In the genomic region with DNA sequence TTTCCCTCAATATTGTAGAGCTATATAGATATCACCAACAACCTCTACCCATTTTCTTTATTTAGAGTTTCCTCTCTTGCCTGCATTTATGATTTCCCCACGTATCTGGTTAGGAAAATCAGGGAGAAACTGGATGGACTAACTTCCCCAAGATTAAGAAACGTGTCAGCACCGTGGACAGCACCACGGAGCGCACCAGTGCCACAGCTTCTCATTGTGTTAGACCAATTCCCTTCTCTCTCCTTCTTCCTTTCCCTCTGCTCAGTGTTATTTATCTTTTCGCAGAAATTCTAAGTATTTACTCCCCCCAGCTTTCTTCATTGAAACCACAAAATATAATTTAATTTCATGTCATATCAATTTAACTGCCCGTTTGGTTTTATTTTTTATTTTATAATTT, we compare ENCODE assay signal across 8 cellular contexts.
A peak's percentile ranks its signal among the peaks of the same experiment; 100 is the strongest.
DNase-seq lines count a peak whose midpoint lies in the region; ATAC-seq, FAIRE-seq and TF ChIP-seq lines count a peak whose summit lies in the region.

No MANE protein-coding gene starts in this region.

- H3K27ac Mint-ChIP-seq in glutamatergic neuron (ENCODE audit: unreplicated experiment) = no peak overlapping the region

- TF ChIP-seq CTCF in cardiac fibroblast (IDR thresholded peaks at IDR 0.05; ENCODE audit: low read depth, low read length) = no peak
- TF ChIP-seq CTCF in glutamatergic neuron (IDR thresholded peaks at IDR 0.05; ENCODE audit: partially characterized antibody, unreplicated experiment) = no peak

- H3K4me3 Mint-ChIP-seq in glutamatergic neuron (ENCODE audit: unreplicated experiment) = no peak overlapping the region

- peak; percentile 8 for DNase-seq in COLO829 (ENCODE audit: low spot score)
- peak; percentile 43 for DNase-seq in KBM-7
- DNase-seq in cardiac fibroblast (ENCODE audit: low read depth in 2 of 2) = peak; percentile 76 to 77
- DNase-seq in left lobe of liver (ENCODE audit: low spot score) = no peak
- no peak for DNase-seq in NCI-H1694 (lab: John Stamatoyannopoulos, UW)
- DNase-seq in glutamatergic neuron = no peak
- DNase-seq in GM12891 (ENCODE audit: insufficient read length, low spot score) = no peak

- H3K36me3 Mint-ChIP-seq in glutamatergic neuron (ENCODE audit: unreplicated experiment) = no peaks in the 10 kb centered on the region

- ATAC-seq in left lobe of liver (peak; percentile 70), HG02884 (IDR thresholded peaks at IDR 0.05; ENCODE audit: unreplicated experiment) (no peak)

- in situ Hi-C loops in KBM-7 (cut with MboI; ENCODE audit: low pct_unique_long_range_greater_than_20kb, low sequenced_read_pairs) = no loop called here

- H3K9me3 Mint-ChIP-seq in glutamatergic neuron (ENCODE audit: unreplicated experiment) = peaks cover 2% of the 10 kb centered on the region

- H3K4me3 ChIP-seq in cardiac fibroblast (replicated peaks in 1 of 2; ENCODE audit: low read depth in 2 of 2, low read length in 2 of 2) = no peak overlapping the region

- no peak for TF ChIP-seq POLR2A in GM12891 (IDR thresholded peaks at IDR 0.05; ENCODE audit: low read depth, low read length)

- no peaks in the 10 kb centered on the region for H3K4me1 Mint-ChIP-seq in glutamatergic neuron (ENCODE audit: low read depth, unreplicated experiment)

- FAIRE-seq in GM12891 (lab: Jason Lieb, UNC) = no peak

- H3K27me3 Mint-ChIP-seq in glutamatergic neuron (ENCODE audit: unreplicated experiment) = no peaks in the 10 kb centered on the region

TF ChIP-seq in GM12891, 5 proteins besides CTCF, POLR2A, EP300 and RAD21:
- TF ChIP-seq PAX5 (IDR thresholded peaks at IDR 0.05; ENCODE audit: insufficient read depth, low read length, severe bottlenecking) (no peak), SPI1 (IDR thresholded peaks at IDR 0.05; ENCODE audit: low read depth, low read length) (no peak), TAF1 (IDR thresholded peaks at IDR 0.05; ENCODE audit: low read depth, low read length) (no peak), POU2F2 (IDR thresholded peaks at IDR 0.05; ENCODE audit: low read depth, low read length) (no peak), POLR2AphosphoS5 (IDR thresholded peaks at IDR 0.05; ENCODE audit: low read depth, low read length) (no peak)

Comparison
In these comparisons a context has a peak if more than half of its experiments do, and no peak if none do; other contexts are left out.
1. DNase-seq: peak in COLO829 (single experiment), KBM-7 (single experiment) and cardiac fibroblast (2 of 2); none in left lobe of liver (single experiment), NCI-H1694 (single experiment), glutamatergic neuron (single experiment) and GM12891 (single experiment).